Comparison of ENCODE assay signal across 31 cellular contexts in genomic region chr16:249431-249830, GRCh38. TPM values are rescaled to one million over a fixed set of nuclear protein-coding genes. Genes with fewer than 3 reads are reported as not detected.
"Had no signal": no experiment of that assay in that cellular context is flagged by ENCODE, and none has a peak within 500 bp of the region (broad histone marks: within the 10 kb centered on the region; RNA-seq: fewer than 3 reads in every experiment).

No MANE protein-coding gene starts in this region.

- ATAC-seq: foreskin keratinocyte; gastroesophageal sphincter; heart left ventricle; naive thymus-derived CD8-positive, alpha-beta T cell; sciatic nerve; stimulated activated naive CD8-positive, alpha-beta T cell treated with anti-CD3 and anti-CD28 coated beads, Interleukin-15, amount 100 ng/mL, for 72 hours had no signal

- H3K36me3 ChIP-seq: pancreas had no signal

- H3K27ac ChIP-seq: coronary artery, esophagus muscularis mucosa, foreskin keratinocyte, gastroesophageal sphincter, heart left ventricle, thyroid gland had no signal

- H2AFZ ChIP-seq: hepatocyte had no signal

- H3K27me3 ChIP-seq: esophagus muscularis mucosa, foreskin keratinocyte, gastroesophageal sphincter, heart left ventricle, hepatocyte, pancreas, thyroid gland had no signal

- FAIRE-seq: endothelial cell of umbilical vein, pancreas had no signal

- H3K4me1 ChIP-seq: esophagus muscularis mucosa, foreskin keratinocyte, gastroesophageal sphincter, thyroid gland had no signal

- H3K4me2 ChIP-seq: hepatocyte, smooth muscle cell had no signal

- DNase-seq: dermis blood vessel endothelial cell; effector memory CD4-positive, alpha-beta T cell; foreskin keratinocyte; heart left ventricle; islet precursor cell; mammary epithelial cell; mesendoderm; midbrain; naive thymus-derived CD8-positive, alpha-beta T cell; nephron progenitor cell; occipital lobe; retina; stimulated activated CD4-positive, alpha-beta T cell treated with anti-CD3 and anti-CD28 coated beads, Interleukin-12 subunit alpha, Interleukin-12 subunit beta, amount 100 ng/mL, for 4 hours; stimulated activated CD4-positive, alpha-beta T cell treated with anti-CD3 and anti-CD28 coated beads, Interleukin-1b, Interleukin-23, amount 100 ng/mL, for 48 hours; stimulated activated CD4-positive, alpha-beta T cell treated with anti-CD3 and anti-CD28 coated beads, Interleukin-4, amount 100 ng/mL, for 1 hour; stimulated activated CD8-positive, alpha-beta memory T cell treated with anti-CD3 and anti-CD28 coated beads, Interleukin-4, amount 100 ng/mL, for 48 hours; stimulated activated naive CD4-positive, alpha-beta T cell; stimulated activated naive CD8-positive, alpha-beta T cell treated with anti-CD3 and anti-CD28 coated beads, Interleukin-15, amount 100 ng/mL, for 72 hours; thyroid gland; trophoblast cell had no signal

- H3K4me3 ChIP-seq: coronary artery, esophagus muscularis mucosa, gastroesophageal sphincter, heart left ventricle, hepatocyte, pancreas, smooth muscle cell, thyroid gland had no signal

- H3K9me3 ChIP-seq: esophagus muscularis mucosa, gastroesophageal sphincter, heart left ventricle, pancreas, thyroid gland had no signal

RNA-seq across cellular contexts. Expression of gene RGS11, which starts 26.3 kb away (rescaled TPM):
- total RNA-seq: foreskin keratinocyte; naive thymus-derived CD8-positive, alpha-beta T cell had no signal
- polyA plus RNA-seq: naive thymus-derived CD8-positive, alpha-beta T cell had no signal

RNA-seq across cellular contexts. Expression of gene ARHGDIG, which starts 31.0 kb away (rescaled TPM):
- total RNA-seq: foreskin keratinocyte, hepatocyte, lower leg skin, mammary epithelial cell, thyroid gland, ureter had no signal
- polyA plus RNA-seq: foreskin keratinocyte; mammary epithelial cell; naive thymus-derived CD8-positive, alpha-beta T cell had no signal

RNA-seq across cellular contexts. Expression of gene PDIA2, which starts 33.5 kb away (rescaled TPM):
- total RNA-seq: endothelial cell of umbilical vein, epithelial cell of proximal tubule, hepatocyte, mammary epithelial cell, ureter had no signal
- polyA plus RNA-seq: mammary epithelial cell; naive thymus-derived CD8-positive, alpha-beta T cell had no signal
